In the genomic region with DNA sequence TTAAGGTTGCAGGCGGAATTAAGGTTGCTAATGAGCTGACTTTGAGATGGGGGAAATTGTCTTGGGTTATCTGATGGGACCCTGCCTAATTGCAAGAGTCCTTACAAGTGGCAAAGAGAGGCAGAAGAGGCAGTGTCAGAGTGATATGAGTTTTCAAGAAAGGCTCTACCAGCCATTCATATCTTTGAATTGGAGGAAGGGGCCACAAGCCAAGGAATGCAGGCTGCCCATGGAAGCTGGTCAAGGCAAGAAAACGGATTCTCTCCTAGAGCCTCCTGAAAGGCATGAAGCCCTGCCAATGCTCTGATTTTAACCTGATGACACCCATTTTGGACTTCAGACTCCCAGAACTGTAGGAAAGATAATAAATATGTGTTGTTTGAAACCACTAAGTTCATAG, we compare ENCODE assay signal across 27 cellular contexts. TPM values are rescaled to one million over a fixed set of nuclear protein-coding genes. Genes with fewer than 3 reads are reported as not detected.
"Had no signal": no experiment of that assay in that cellular context is flagged by ENCODE, and none has a peak within 500 bp of the region (broad histone marks: within the 10 kb centered on the region; RNA-seq: fewer than 3 reads in every experiment).

No MANE protein-coding gene starts in this region.

- H3K36me3 Mint-ChIP-seq: activated CD4-positive, alpha-beta memory T cell treated with anti-CD3 and anti-CD28 coated beads for 36 hours had no signal

- H3K9me3 ChIP-seq: adrenal gland, gastrocnemius medialis had no signal

- H3K36me3 ChIP-seq: adrenal gland, breast epithelium, esophagus muscularis mucosa, gastrocnemius medialis had no signal

- H3K27ac Mint-ChIP-seq: activated CD4-positive, alpha-beta memory T cell treated with anti-CD3 and anti-CD28 coated beads for 36 hours; activated CD4-positive, alpha-beta T cell treated with anti-CD3 and anti-CD28 coated beads for 36 hours; activated CD4-positive, alpha-beta T cell treated with anti-CD3 and anti-CD28 coated beads, Interleukin-2, amount 10 ng/mL, durations not matched to agents 24 days and 14 days; activated CD8-positive, alpha-beta T cell treated with anti-CD3 and anti-CD28 coated beads, Interleukin-2, amount 10 ng/mL, durations not matched to agents 7 days and 5 days; activated naive CD8-positive, alpha-beta T cell; activated T-helper 17 cell treated with anti-CD3 and anti-CD28 coated beads, Interleukin-2, amount 50 U/mL, for 72 hours; dendritic cell treated with granulocyte-macrophage colony-stimulating factor and Interleukin-4, amounts not matched to agents 40 ng/mL and 50 ng/mL, for 4 days had no signal

- H3K4me3 ChIP-seq: adrenal gland, breast epithelium, coronary artery, dorsolateral prefrontal cortex, esophagus muscularis mucosa, gastrocnemius medialis had no signal

- H3K27me3 ChIP-seq: adrenal gland, breast epithelium, dorsolateral prefrontal cortex, esophagus muscularis mucosa, foreskin keratinocyte, gastrocnemius medialis had no signal

- H3K4me1 Mint-ChIP-seq: activated CD4-positive, alpha-beta T cell treated with anti-CD3 and anti-CD28 coated beads for 36 hours; activated CD4-positive, alpha-beta T cell treated with anti-CD3 and anti-CD28 coated beads, Interleukin-2, amount 10 ng/mL, durations not matched to agents 24 days and 14 days; activated T-helper 17 cell treated with anti-CD3 and anti-CD28 coated beads, Interleukin-2, amount 50 U/mL, for 72 hours; central memory CD8-positive, alpha-beta T cell had no signal

- H3K4me3 Mint-ChIP-seq: activated CD4-positive, alpha-beta memory T cell treated with anti-CD3 and anti-CD28 coated beads for 36 hours; activated CD4-positive, alpha-beta T cell treated with anti-CD3 and anti-CD28 coated beads for 36 hours; activated CD4-positive, alpha-beta T cell treated with anti-CD3 and anti-CD28 coated beads, Interleukin-2, amount 10 ng/mL, durations not matched to agents 24 days and 14 days; activated CD8-positive, alpha-beta T cell treated with anti-CD3 and anti-CD28 coated beads, Interleukin-2, amount 10 ng/mL, durations not matched to agents 7 days and 5 days; activated naive CD8-positive, alpha-beta T cell; activated T-cell treated with anti-CD3 and anti-CD28 coated beads, Interleukin-2, amount 50 U/mL, for 4 hours; activated T-helper 17 cell treated with anti-CD3 and anti-CD28 coated beads, Interleukin-2, amount 50 U/mL, for 72 hours; central memory CD8-positive, alpha-beta T cell; dendritic cell treated with granulocyte-macrophage colony-stimulating factor and Interleukin-4, amounts not matched to agents 40 ng/mL and 50 ng/mL, for 4 days had no signal

- H3K27ac ChIP-seq: adrenal gland, breast epithelium, coronary artery, dorsolateral prefrontal cortex, esophagus muscularis mucosa, foreskin keratinocyte, gastrocnemius medialis had no signal

- DNase-seq: activated CD4-positive, alpha-beta memory T cell treated with anti-CD3 and anti-CD28 coated beads for 36 hours; activated CD4-positive, alpha-beta T cell treated with anti-CD3 and anti-CD28 coated beads for 36 hours; activated CD4-positive, alpha-beta T cell treated with anti-CD3 and anti-CD28 coated beads, Interleukin-2, amount 10 ng/mL, durations not matched to agents 24 days and 14 days; activated CD4-positive, CD25-positive, alpha-beta regulatory T cell; activated CD4-positive, CD25-positive, alpha-beta regulatory T cell treated with anti-CD3 and anti-CD28 coated beads, Interleukin-2, amount 50 U/mL, for 72 hours; activated CD8-positive, alpha-beta T cell treated with anti-CD3 and anti-CD28 coated beads, Interleukin-2, amount 10 ng/mL, durations not matched to agents 7 days and 5 days; activated effector memory CD4-positive, alpha-beta T cell treated with Interleukin-2 at 50 U/mL for 16 hours; activated gamma-delta T cell treated with Interleukin-2 at 50 U/mL for 16 hours; activated naive CD4-positive, alpha-beta T cell treated with anti-CD3 and anti-CD28 coated beads, Interleukin-2, amount 50 U/mL, for 16 hours; activated naive CD4-positive, alpha-beta T cell treated with Interleukin-2 at 50 U/mL for 16 hours; activated T-cell treated with anti-CD3 and anti-CD28 coated beads, Interleukin-2, amount 50 U/mL, for 4 hours; adrenal gland; amygdala; aorta; dorsolateral prefrontal cortex; effector memory CD4-positive, alpha-beta T cell; foreskin keratinocyte; gastrocnemius medialis; glutamatergic neuron; T-helper 2 cell had no signal

- H3K4me1 ChIP-seq: adrenal gland, breast epithelium, foreskin keratinocyte, gastrocnemius medialis had no signal

- H3K27me3 Mint-ChIP-seq: activated CD4-positive, alpha-beta memory T cell treated with anti-CD3 and anti-CD28 coated beads for 36 hours; activated CD4-positive, alpha-beta T cell treated with anti-CD3 and anti-CD28 coated beads for 36 hours; activated CD4-positive, alpha-beta T cell treated with anti-CD3 and anti-CD28 coated beads, Interleukin-2, amount 10 ng/mL, durations not matched to agents 24 days and 14 days; activated naive CD8-positive, alpha-beta T cell; activated T-helper 17 cell treated with anti-CD3 and anti-CD28 coated beads, Interleukin-2, amount 50 U/mL, for 72 hours; central memory CD8-positive, alpha-beta T cell; dendritic cell treated with granulocyte-macrophage colony-stimulating factor and Interleukin-4, amounts not matched to agents 40 ng/mL and 50 ng/mL, for 4 days had no signal

- H3K9me3 Mint-ChIP-seq: activated T-cell treated with anti-CD3 and anti-CD28 coated beads, Interleukin-2, amount 50 U/mL, for 4 hours; activated T-helper 17 cell treated with anti-CD3 and anti-CD28 coated beads, Interleukin-2, amount 50 U/mL, for 72 hours had no signal

- ATAC-seq: activated CD4-positive, alpha-beta T cell treated with anti-CD3 and anti-CD28 coated beads for 36 hours; activated CD8-positive, alpha-beta T cell treated with anti-CD3 and anti-CD28 coated beads, Interleukin-2, amount 10 ng/mL, durations not matched to agents 7 days and 5 days; activated T-cell treated with anti-CD3 and anti-CD28 coated beads, Interleukin-2, amount 50 U/mL, for 4 hours; activated T-helper 17 cell treated with anti-CD3 and anti-CD28 coated beads, Interleukin-2, amount 50 U/mL, for 72 hours; foreskin keratinocyte; gastrocnemius medialis had no signal

RNA-seq across cellular contexts. Expression of a gene that starts 20.6 kb away (rescaled TPM):
- total RNA-seq: foreskin keratinocyte had no signal
